20 cellular contexts compared by ENCODE assay signal in genomic region chr22:19811811-19812771, GRCh38. TPM values are rescaled to one million over a fixed set of nuclear protein-coding genes. Genes with fewer than 3 reads are reported as not detected.
DNase-seq lines count a peak whose midpoint lies in the region; FAIRE-seq and TF ChIP-seq lines count a peak whose summit lies in the region.
"Had no signal": no experiment of that assay in that cellular context is flagged by ENCODE, and none has a peak within 500 bp of the region (broad histone marks: within the 10 kb centered on the region; RNA-seq: fewer than 3 reads in every experiment).

No MANE protein-coding gene starts in this region.

- H3K4me3 Mint-ChIP-seq in activated naive CD4-positive, alpha-beta T cell treated with anti-CD3 and anti-CD28 coated beads, Interleukin-2, amount 10 ng/mL, durations not matched to agents 7 days and 5 days, result no peak overlapping the region
- H3K4me3 Mint-ChIP-seq in activated naive CD4-positive, alpha-beta T cell treated with anti-CD3 and anti-CD28 coated beads for 36 hours, result no peak overlapping the region
- H3K4me3 Mint-ChIP-seq: CD8-positive, alpha-beta memory T cell had no signal

- H3K9me3 ChIP-seq in kidney (ENCODE audit: control insufficient read depth in 1 of 2, low read length in 2 of 2) (no peaks in the 10 kb centered on the region), testis (no peaks in the 10 kb centered on the region)
- H3K9me3 ChIP-seq: esophagus muscularis mucosa, heart right ventricle, mucosa of descending colon, pancreas, upper lobe of left lung had no signal

- H3K36me3 ChIP-seq in kidney (ENCODE audit: control insufficient read depth in 1 of 2, insufficient read depth in 2 of 2, low read length in 2 of 2) (no peaks in the 10 kb centered on the region), testis (ENCODE audit: low read depth, missing control alignments) (no peaks in the 10 kb centered on the region)
- H3K36me3 ChIP-seq: heart right ventricle, pancreas, upper lobe of left lung had no signal

- H3K36me3 Mint-ChIP-seq in activated naive CD4-positive, alpha-beta T cell treated with anti-CD3 and anti-CD28 coated beads, Interleukin-2, amount 10 ng/mL, durations not matched to agents 7 days and 5 days, result no peaks in the 10 kb centered on the region
- H3K36me3 Mint-ChIP-seq in activated naive CD4-positive, alpha-beta T cell treated with anti-CD3 and anti-CD28 coated beads for 36 hours (ENCODE audit: low read depth), result no peaks in the 10 kb centered on the region

- intact Hi-C loops in activated naive CD4-positive, alpha-beta T cell treated with anti-CD3 and anti-CD28 coated beads for 36 hours (cut with micrococcal nuclease), result no loop called here
- intact Hi-C loops in kidney (cut with DNase I) (no loop called here), testis (cut with DNase I; ENCODE audit: low total_unique reads) (no loop called here)

- H3K9ac ChIP-seq in kidney (ENCODE audit: low read length in 2 of 2), result no peak overlapping the region

- TF ChIP-seq CTCF in kidney (IDR thresholded peaks at IDR 0.05; ENCODE audit: borderline replicate concordance, extremely low read depth, insufficient read depth) (no peak), testis (IDR thresholded peaks at IDR 0.05) (no peak)

- H3K4me1 Mint-ChIP-seq in activated naive CD4-positive, alpha-beta T cell treated with anti-CD3 and anti-CD28 coated beads, Interleukin-2, amount 10 ng/mL, durations not matched to agents 7 days and 5 days, result peaks cover 18% of the 10 kb centered on the region
- H3K4me1 Mint-ChIP-seq in activated naive CD4-positive, alpha-beta T cell treated with anti-CD3 and anti-CD28 coated beads for 36 hours (ENCODE audit: low read depth), result peaks cover 11% of the 10 kb centered on the region

- DNase-seq in activated naive CD4-positive, alpha-beta T cell treated with anti-CD3 and anti-CD28 coated beads, Interleukin-2, amount 10 ng/mL, durations not matched to agents 7 days and 5 days, result no peak
- DNase-seq in activated naive CD4-positive, alpha-beta T cell treated with anti-CD3 and anti-CD28 coated beads for 36 hours, result no peak
- peak; percentile 39 for DNase-seq in activated CD8-positive, alpha-beta memory T cell treated with anti-CD3 and anti-CD28 coated beads, Interleukin-2, amount 50 U/mL, for 48 hours
- DNase-seq in kidney, result peak; percentile 66
- DNase-seq in testis, result peak; percentile 11
- DNase-seq in DMS153 treated with DMSO at 0.1 percent for 48 hours (lab: John Stamatoyannopoulos, UW; ENCODE audit: unreplicated experiment), result no peak
- DNase-seq in HK-2 (ENCODE audit: unreplicated experiment), result no peak
- no peak for DNase-seq in NCI-H345 treated with DMSO at 0.1 percent for 48 hours (lab: John Stamatoyannopoulos, UW; ENCODE audit: unreplicated experiment)
- DNase-seq: activated naive CD4-positive, alpha-beta T cell; CD8-positive, alpha-beta memory T cell; cortex of kidney; mucosa of descending colon; NCI-H82; stimulated activated naive CD8-positive, alpha-beta T cell treated with anti-CD3 and anti-CD28 coated beads, Interleukin-15, Interleukin-2, amounts not matched to agents 100 U/mL and 50 U/mL, for 24 hours; T-helper 2 cell had no signal

- CTCF ChIA-PET in activated naive CD4-positive, alpha-beta T cell treated with anti-CD3 and anti-CD28 coated beads, Interleukin-2, amount 10 ng/mL, durations not matched to agents 7 days and 5 days (lab: Charles Lee), result no interaction called here
- CTCF ChIA-PET in activated naive CD4-positive, alpha-beta T cell treated with anti-CD3 and anti-CD28 coated beads for 36 hours (lab: Charles Lee), result no interaction called here

- no peaks in the 10 kb centered on the region for H3K9me3 Mint-ChIP-seq in activated naive CD4-positive, alpha-beta T cell treated with anti-CD3 and anti-CD28 coated beads, Interleukin-2, amount 10 ng/mL, durations not matched to agents 7 days and 5 days
- H3K9me3 Mint-ChIP-seq in activated naive CD4-positive, alpha-beta T cell treated with anti-CD3 and anti-CD28 coated beads for 36 hours, result no peaks in the 10 kb centered on the region
- H3K9me3 Mint-ChIP-seq: CD8-positive, alpha-beta memory T cell had no signal

- H3K27me3 Mint-ChIP-seq in activated naive CD4-positive, alpha-beta T cell treated with anti-CD3 and anti-CD28 coated beads, Interleukin-2, amount 10 ng/mL, durations not matched to agents 7 days and 5 days, result no peaks in the 10 kb centered on the region
- no peaks in the 10 kb centered on the region for H3K27me3 Mint-ChIP-seq in activated naive CD4-positive, alpha-beta T cell treated with anti-CD3 and anti-CD28 coated beads for 36 hours (ENCODE audit: low read depth)

- H3K27ac Mint-ChIP-seq in activated naive CD4-positive, alpha-beta T cell treated with anti-CD3 and anti-CD28 coated beads, Interleukin-2, amount 10 ng/mL, durations not matched to agents 7 days and 5 days, result peak overlapping the region; percentile 37
- no peak overlapping the region for H3K27ac Mint-ChIP-seq in activated naive CD4-positive, alpha-beta T cell treated with anti-CD3 and anti-CD28 coated beads for 36 hours

- no peak for FAIRE-seq in kidney (lab: Jason Lieb, UNC)
- FAIRE-seq: keratinocyte, pancreas had no signal

- H3K4me3 ChIP-seq in kidney (ENCODE audit: low read length in 2 of 2), result no peak overlapping the region
- no peak overlapping the region for H3K4me3 ChIP-seq in testis
- H3K4me3 ChIP-seq: esophagus muscularis mucosa, heart right ventricle, mucosa of descending colon, pancreas, upper lobe of left lung had no signal

- H3K4me1 ChIP-seq in kidney (ENCODE audit: control insufficient read depth in 1 of 2, insufficient read depth in 1 of 2, low read depth in 1 of 2, low read length in 2 of 2) (no peaks in the 10 kb centered on the region), testis (peaks cover 28% of the 10 kb centered on the region)
- H3K4me1 ChIP-seq: pancreas had no signal

- no peak overlapping the region for H3K27ac ChIP-seq in kidney (ENCODE audit: low read depth in 2 of 2, low read length in 2 of 2)
- no peak overlapping the region for H3K27ac ChIP-seq in testis
- H3K27ac ChIP-seq: esophagus muscularis mucosa, heart right ventricle, pancreas, upper lobe of left lung had no signal

- 77 to 84% methylated on average over 17 to 36 of the region's 36 CpGs for WGBS in testis, 2 donors

- H3K27me3 ChIP-seq in testis, result no peaks in the 10 kb centered on the region
- H3K27me3 ChIP-seq: esophagus muscularis mucosa, heart right ventricle, pancreas, upper lobe of left lung had no signal

- TF ChIP-seq POLR2A in testis (IDR thresholded peaks at IDR 0.05), result no peak

RNA-seq across cellular contexts. Expression of gene GNB1L, which starts 42.6 kb away (rescaled TPM):
- total RNA-seq in activated naive CD4-positive, alpha-beta T cell treated with anti-CD3 and anti-CD28 coated beads for 36 hours, result 1 to 10 TPM; 8.8 to 9.8 TPM
- total RNA-seq in kidney (4.4 TPM), testis (1 to 10 TPM; 5.5 to 6.9 TPM)
- polyA plus RNA-seq in kidney (ENCODE audit: insufficient read depth, low read depth, low replicate concordance) (4.0 TPM), testis (ENCODE audit: insufficient read depth, low read depth, low replicate concordance) (6.0 TPM)

RNA-seq across cellular contexts. Expression of gene RTL10, which starts 42.6 kb away (rescaled TPM):
- 10 to 100 TPM; 10.9 to 11.9 TPM for total RNA-seq in activated naive CD4-positive, alpha-beta T cell treated with anti-CD3 and anti-CD28 coated beads for 36 hours
- total RNA-seq in kidney, result 16.7 TPM
- polyA plus RNA-seq in kidney (ENCODE audit: insufficient read depth, low read depth, low replicate concordance), result 8.8 TPM
- 10 to 100 TPM; 11.0 to 14.7 TPM for total RNA-seq in testis
- 10.9 TPM for polyA plus RNA-seq in testis (ENCODE audit: insufficient read depth, low read depth, low replicate concordance)

RNA-seq across cellular contexts. Expression of gene TBX1, which starts 51.5 kb away (rescaled TPM):
- total RNA-seq in activated naive CD4-positive, alpha-beta T cell treated with anti-CD3 and anti-CD28 coated beads for 36 hours, result not detected
- total RNA-seq in kidney (5.5 TPM), testis (10 to 100 TPM; 23.3 to 43.4 TPM)
- polyA plus RNA-seq in kidney (ENCODE audit: insufficient read depth, low read depth, low replicate concordance) (0.45 TPM), testis (ENCODE audit: insufficient read depth, low read depth, low replicate concordance) (18.1 TPM)
- total RNA-seq: CD8-positive, alpha-beta memory T cell had no signal
- polyA plus RNA-seq: CD8-positive, alpha-beta memory T cell had no signal

Comparison
In these comparisons a context has a peak if more than half of its experiments do, and no peak if none do; other contexts are left out.
1. DNase-seq: peak in activated CD8-positive, alpha-beta memory T cell treated with anti-CD3 and anti-CD28 coated beads, Interleukin-2, amount 50 U/mL, for 48 hours (single experiment), kidney (single experiment) and testis (single experiment); none in activated naive CD4-positive, alpha-beta T cell treated with anti-CD3 and anti-CD28 coated beads, Interleukin-2, amount 10 ng/mL, durations not matched to agents 7 days and 5 days (single experiment), activated naive CD4-positive, alpha-beta T cell treated with anti-CD3 and anti-CD28 coated beads for 36 hours (single experiment), DMS153 treated with DMSO at 0.1 percent for 48 hours (single experiment), HK-2 (single experiment) and NCI-H345 treated with DMSO at 0.1 percent for 48 hours (single experiment).